ENCODE assay signal across 17 cellular contexts in the genomic region with DNA sequence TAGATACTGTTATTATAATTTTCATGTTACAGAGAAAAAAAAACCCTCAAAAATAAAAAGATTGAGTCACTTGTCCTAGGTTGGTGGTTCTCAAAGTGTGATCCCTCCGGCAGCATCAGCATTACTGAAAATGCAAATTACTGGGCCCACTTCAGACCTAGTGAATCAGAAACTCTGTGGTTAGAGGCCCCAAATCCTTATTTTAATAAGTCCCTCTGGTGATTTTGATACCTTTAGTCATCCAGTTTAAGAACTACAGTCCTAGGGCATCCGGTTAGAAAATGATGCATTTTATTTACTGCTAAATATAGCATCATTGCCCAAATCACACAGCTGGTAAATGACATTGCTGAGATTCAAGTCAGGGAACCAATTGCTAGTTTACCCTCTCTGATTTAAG.
DNase-seq lines count a peak whose midpoint lies in the region; ATAC-seq, FAIRE-seq and TF ChIP-seq lines count a peak whose summit lies in the region.
"Had no signal": no experiment of that assay in that cellular context is flagged by ENCODE, and none has a peak within 500 bp of the region (broad histone marks: within the 10 kb centered on the region; RNA-seq: fewer than 3 reads in every experiment).

No MANE protein-coding gene starts in this region.

- peaks cover 21% of the 10 kb centered on the region for H3K9me3 Mint-ChIP-seq in activated T-helper 17 cell treated with anti-CD3 and anti-CD28 coated beads, Interleukin-2, amount 50 U/mL, for 72 hours

- peaks cover 44% of the 10 kb centered on the region for H3K4me1 ChIP-seq in psoas muscle

- intact Hi-C loops in psoas muscle (cut with DNase I): loop anchor here (10.0 kb wide), 2 partner anchors 48 to 358 kb away; no protein-coding TSS in a partner anchor

- no peak overlapping the region for H3K4me3 ChIP-seq in psoas muscle
- H3K4me3 ChIP-seq: heart right ventricle, MG63 had no signal

- FAIRE-seq in GM12891 (lab: Jason Lieb, UNC): no peak

- H3K9me3 ChIP-seq in psoas muscle: no peaks in the 10 kb centered on the region

- H3K4me1 Mint-ChIP-seq in activated T-helper 17 cell treated with anti-CD3 and anti-CD28 coated beads, Interleukin-2, amount 50 U/mL, for 72 hours: peaks cover 11% of the 10 kb centered on the region

- WGBS in psoas muscle, 3 donors: 65 to 83% (median 78%) methylated on average over 2 of the region's 2 CpGs

- peak overlapping the region; percentile 97 for H3K27ac ChIP-seq in psoas muscle
- H3K27ac ChIP-seq: HL-60 had no signal

- peak; percentile 91 for ATAC-seq in activated T-helper 17 cell treated with anti-CD3 and anti-CD28 coated beads, Interleukin-2, amount 50 U/mL, for 72 hours (replicated peaks)
- no peak for ATAC-seq in psoas muscle
- no peak for ATAC-seq in GM18520 (IDR thresholded peaks at IDR 0.05; ENCODE audit: unreplicated experiment)
- ATAC-seq in GM21825 (IDR thresholded peaks at IDR 0.05; ENCODE audit: unreplicated experiment): no peak
- ATAC-seq in HG03342 (IDR thresholded peaks at IDR 0.05; ENCODE audit: unreplicated experiment): no peak
- ATAC-seq: CD8-positive, alpha-beta T cell; HCT116; heart right ventricle; left cardiac atrium; WTC11 had no signal

- H3K27me3 Mint-ChIP-seq in activated T-helper 17 cell treated with anti-CD3 and anti-CD28 coated beads, Interleukin-2, amount 50 U/mL, for 72 hours: peaks cover 5% of the 10 kb centered on the region

- DNase-seq in Daoy (ENCODE audit: low read depth) (peak; percentile 26), GM12891 (ENCODE audit: insufficient read length, low spot score) (no peak), psoas muscle (no peak)
- DNase-seq: activated effector memory CD4-positive, alpha-beta T cell treated with Interleukin-2 at 50 U/mL for 16 hours; CD8-positive, alpha-beta T cell; endodermal cell; heart right ventricle; left cardiac atrium; MG63; posterior cingulate gyrus had no signal

- no peak for TF ChIP-seq POLR2A in GM12891 (IDR thresholded peaks at IDR 0.05; ENCODE audit: low read depth, low read length)

- TF ChIP-seq CTCF in psoas muscle (IDR thresholded peaks at IDR 0.05): no peak

- H3K36me3 Mint-ChIP-seq in activated T-helper 17 cell treated with anti-CD3 and anti-CD28 coated beads, Interleukin-2, amount 50 U/mL, for 72 hours (ENCODE audit: low read depth): no peaks in the 10 kb centered on the region
- H3K36me3 Mint-ChIP-seq: CD8-positive, alpha-beta T cell had no signal

- peak overlapping the region; percentile 23 for H3K4me3 Mint-ChIP-seq in activated T-helper 17 cell treated with anti-CD3 and anti-CD28 coated beads, Interleukin-2, amount 50 U/mL, for 72 hours
- H3K4me3 Mint-ChIP-seq: CD8-positive, alpha-beta T cell; endodermal cell; WTC11 had no signal

- H3K36me3 ChIP-seq in psoas muscle (ENCODE audit: insufficient read depth in 1 of 2, low read depth in 1 of 2): no peaks in the 10 kb centered on the region
- H3K36me3 ChIP-seq: heart right ventricle, MG63 had no signal

- no peaks in the 10 kb centered on the region for H3K27me3 ChIP-seq in psoas muscle (ENCODE audit: insufficient read depth in 3 of 3, low read length in 2 of 3)
- H3K27me3 ChIP-seq: heart right ventricle, MG63 had no signal

- peak overlapping the region; percentile 37 for H3K27ac Mint-ChIP-seq in activated T-helper 17 cell treated with anti-CD3 and anti-CD28 coated beads, Interleukin-2, amount 50 U/mL, for 72 hours
- H3K27ac Mint-ChIP-seq: CD8-positive, alpha-beta T cell; endodermal cell; WTC11 had no signal

TF ChIP-seq in GM12891, 5 proteins besides CTCF, POLR2A, EP300 and RAD21:
- TF ChIP-seq TAF1 (IDR thresholded peaks at IDR 0.05; ENCODE audit: low read depth, low read length) (no peak), POU2F2 (IDR thresholded peaks at IDR 0.05; ENCODE audit: low read depth, low read length) (peak; percentile 81; the same call in 1 of the 2 replicates)
